1 cellular context compared by ENCODE assay signal in the genomic region with DNA sequence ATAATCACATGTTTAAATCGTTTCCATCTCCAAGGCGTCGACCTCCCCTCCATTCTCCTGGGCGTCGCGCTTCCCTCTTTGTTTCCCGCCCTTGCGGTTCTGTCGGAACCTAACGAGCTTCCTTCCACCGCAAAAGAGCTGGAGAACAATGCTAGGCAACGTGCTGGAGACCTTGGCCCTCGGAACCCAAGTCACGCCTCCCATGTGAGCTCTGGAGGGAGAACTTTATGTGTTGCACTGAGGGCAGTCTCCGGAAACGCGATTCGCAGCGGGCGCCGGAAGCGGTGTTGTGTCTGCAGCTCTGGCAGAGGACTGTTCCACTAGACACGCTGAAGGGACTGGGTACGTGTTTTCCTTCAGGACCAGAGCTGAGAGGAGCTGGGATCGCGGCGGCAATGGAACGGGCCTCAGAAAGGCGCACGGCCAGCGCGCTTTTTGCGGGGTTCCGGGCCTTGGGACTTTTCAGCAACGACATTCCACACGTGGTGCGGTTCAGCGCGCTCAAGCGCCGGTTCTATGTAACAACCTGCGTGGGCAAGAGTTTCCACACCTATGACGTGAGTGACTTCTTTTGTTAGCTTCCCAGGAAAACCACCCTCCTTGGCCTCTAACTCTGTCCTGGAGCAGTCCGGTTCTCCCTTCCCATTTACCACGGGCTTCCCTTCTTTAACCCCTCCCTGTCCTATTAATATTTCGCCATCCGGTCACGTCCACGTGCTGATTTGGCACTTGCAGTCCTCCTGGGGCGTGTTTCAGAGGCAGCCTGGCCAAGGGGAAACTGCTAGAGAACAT.
TF ChIP-seq lines count a peak whose summit lies in the region.

WDR36 (plus strand) TSS at position 287 of the 792 bp plus-strand sequence; CDS start at position 396, 109 bp downstream.

TF ChIP-seq in HepG2, 621 proteins besides CTCF, POLR2A, EP300 and RAD21 (continued from another document and continues in another):
- TF ChIP-seq ZNF138 (CRISPR knock-in tag; IDR thresholded peaks at IDR 0.05; ENCODE audit: low read depth) (peak; percentile 91; the same call in 1 of the 2 replicates), BHLHE40 (IDR thresholded peaks at IDR 0.05; ENCODE audit: low read length) (0 out of 2 replicates have a peak, but pooled peaks have one; percentile 2), SMARCC2 (IDR thresholded peaks at IDR 0.05) (no peak), ZNF616 (CRISPR knock-in tag; IDR thresholded peaks at IDR 0.05; ENCODE audit: low read depth) (peak; percentile 92), TCF7L2 (IDR thresholded peaks at IDR 0.05; ENCODE audit: low read depth, low read length) (no peak), ZFYVE20 (CRISPR knock-in tag; IDR thresholded peaks at IDR 0.05; ENCODE audit: borderline replicate concordance, low read depth) (peak; percentile 62; the same call in 1 of the 2 replicates), PLRG1 (conservative IDR thresholded peaks at IDR 0.05) (no peak), ZNF570 (CRISPR knock-in tag; IDR thresholded peaks at IDR 0.05; ENCODE audit: borderline replicate concordance) (peak; percentile 69), GATAD1 (CRISPR knock-in tag; IDR thresholded peaks at IDR 0.05) (peak; percentile 99), ZNF510 (CRISPR knock-in tag; IDR thresholded peaks at IDR 0.05; ENCODE audit: low read depth) (peak; percentile 97; the same call in 1 of the 2 replicates), ISL2 (CRISPR knock-in tag; IDR thresholded peaks at IDR 0.05) (peak; percentile 83), CC2D1A (CRISPR knock-in tag; IDR thresholded peaks at IDR 0.05) (peak; percentile 89; the same call in 1 of the 2 replicates), MLX (CRISPR knock-in tag; IDR thresholded peaks at IDR 0.05) (peak; percentile 81), RXRA (CRISPR knock-in tag; IDR thresholded peaks at IDR 0.05) (peak; percentile 78; the same call in 1 of the 2 replicates), NFE2L1 (CRISPR knock-in tag; IDR thresholded peaks at IDR 0.05; ENCODE audit: borderline replicate concordance) (no peak), SMC3 (IDR thresholded peaks at IDR 0.05; ENCODE audit: low read length) (no peak; the same call in 1 of the 2 replicates), HOXA7 (CRISPR knock-in tag; IDR thresholded peaks at IDR 0.05) (peak; percentile 88; the same call in 1 of the 2 replicates), ZNF121 (CRISPR knock-in tag; IDR thresholded peaks at IDR 0.05) (0 out of 2 replicates have a peak, but pooled peaks have one; percentile 57), ZNF850 (CRISPR knock-in tag; conservative IDR thresholded peaks at IDR 0.05) (no peak), NR2C2 (CRISPR knock-in tag; IDR thresholded peaks at IDR 0.05; ENCODE audit: borderline replicate concordance) (peak; percentile 86), TOE1 (CRISPR knock-in tag; IDR thresholded peaks at IDR 0.05) (0 out of 2 replicates have a peak, but pooled peaks have one; percentile 89), ZNF20 (CRISPR knock-in tag; IDR thresholded peaks at IDR 0.05) (0 out of 2 replicates have a peak, but pooled peaks have one; percentile 59), ZNF816 (CRISPR knock-in tag; IDR thresholded peaks at IDR 0.05; ENCODE audit: borderline replicate concordance) (no peak), KMT2A (CRISPR knock-in tag; IDR thresholded peaks at IDR 0.05) (peak; percentile 98), ZKSCAN8 (CRISPR knock-in tag; IDR thresholded peaks at IDR 0.05; ENCODE audit: borderline replicate concordance) (peak; percentile 96), SP1 (IDR thresholded peaks at IDR 0.05) (no peak), SP1 (CRISPR knock-in tag; IDR thresholded peaks at IDR 0.05) (peak; percentile 88), ZNF101 (CRISPR knock-in tag; IDR thresholded peaks at IDR 0.05; ENCODE audit: borderline replicate concordance, low read depth) (0 out of 2 replicates have a peak, but pooled peaks have one; percentile 45), ZNF879 (CRISPR knock-in tag; IDR thresholded peaks at IDR 0.05) (peak; percentile 61; the same call in 1 of the 2 replicates), KLF12 (CRISPR knock-in tag; IDR thresholded peaks at IDR 0.05; ENCODE audit: borderline replicate concordance) (peak; percentile 95), SNAPC2 (CRISPR knock-in tag; IDR thresholded peaks at IDR 0.05) (peak; percentile 97), ZEB1 (IDR thresholded peaks at IDR 0.05; ENCODE audit: insufficient replicate concordance, low read depth) (peak; percentile 63), HNF1A (IDR thresholded peaks at IDR 0.05; ENCODE audit: low read depth) (peak; percentile 39; the same call in 1 of the 2 replicates), HNF1A (CRISPR knock-in tag; IDR thresholded peaks at IDR 0.05; ENCODE audit: borderline replicate concordance) (peak; percentile 68; the same call in 1 of the 2 replicates), ZNF263 (CRISPR knock-in tag; IDR thresholded peaks at IDR 0.05) (peak; percentile 78; the same call in 1 of the 2 replicates), SP140L (CRISPR knock-in tag; IDR thresholded peaks at IDR 0.05; ENCODE audit: borderline replicate concordance) (peak; percentile 96), PAWR (CRISPR knock-in tag; IDR thresholded peaks at IDR 0.05; ENCODE audit: borderline replicate concordance) (no peak; the same call in 1 of the 2 replicates), ZNF660 (CRISPR knock-in tag; IDR thresholded peaks at IDR 0.05; ENCODE audit: borderline replicate concordance, low read depth) (no peak), NCOA5 (CRISPR knock-in tag; IDR thresholded peaks at IDR 0.05) (no peak), ZNF737 (CRISPR knock-in tag; IDR thresholded peaks at IDR 0.05; ENCODE audit: borderline replicate concordance) (peak; percentile 83), MYC (CRISPR knock-in tag; IDR thresholded peaks at IDR 0.05; ENCODE audit: borderline replicate concordance) (peak; percentile 94), PITX1 (CRISPR knock-in tag; IDR thresholded peaks at IDR 0.05) (peak; percentile 87), HHEX (CRISPR knock-in tag; IDR thresholded peaks at IDR 0.05) (peak; percentile 63; the same call in 1 of the 2 replicates), RBM22 (optimal IDR thresholded peaks at IDR 0.05; ENCODE audit: low read length) (no peak), ZNF225 (CRISPR knock-in tag; IDR thresholded peaks at IDR 0.05) (peak; percentile 76; the same call in 1 of the 2 replicates)
- TF ChIP-seq, protein P1, sequence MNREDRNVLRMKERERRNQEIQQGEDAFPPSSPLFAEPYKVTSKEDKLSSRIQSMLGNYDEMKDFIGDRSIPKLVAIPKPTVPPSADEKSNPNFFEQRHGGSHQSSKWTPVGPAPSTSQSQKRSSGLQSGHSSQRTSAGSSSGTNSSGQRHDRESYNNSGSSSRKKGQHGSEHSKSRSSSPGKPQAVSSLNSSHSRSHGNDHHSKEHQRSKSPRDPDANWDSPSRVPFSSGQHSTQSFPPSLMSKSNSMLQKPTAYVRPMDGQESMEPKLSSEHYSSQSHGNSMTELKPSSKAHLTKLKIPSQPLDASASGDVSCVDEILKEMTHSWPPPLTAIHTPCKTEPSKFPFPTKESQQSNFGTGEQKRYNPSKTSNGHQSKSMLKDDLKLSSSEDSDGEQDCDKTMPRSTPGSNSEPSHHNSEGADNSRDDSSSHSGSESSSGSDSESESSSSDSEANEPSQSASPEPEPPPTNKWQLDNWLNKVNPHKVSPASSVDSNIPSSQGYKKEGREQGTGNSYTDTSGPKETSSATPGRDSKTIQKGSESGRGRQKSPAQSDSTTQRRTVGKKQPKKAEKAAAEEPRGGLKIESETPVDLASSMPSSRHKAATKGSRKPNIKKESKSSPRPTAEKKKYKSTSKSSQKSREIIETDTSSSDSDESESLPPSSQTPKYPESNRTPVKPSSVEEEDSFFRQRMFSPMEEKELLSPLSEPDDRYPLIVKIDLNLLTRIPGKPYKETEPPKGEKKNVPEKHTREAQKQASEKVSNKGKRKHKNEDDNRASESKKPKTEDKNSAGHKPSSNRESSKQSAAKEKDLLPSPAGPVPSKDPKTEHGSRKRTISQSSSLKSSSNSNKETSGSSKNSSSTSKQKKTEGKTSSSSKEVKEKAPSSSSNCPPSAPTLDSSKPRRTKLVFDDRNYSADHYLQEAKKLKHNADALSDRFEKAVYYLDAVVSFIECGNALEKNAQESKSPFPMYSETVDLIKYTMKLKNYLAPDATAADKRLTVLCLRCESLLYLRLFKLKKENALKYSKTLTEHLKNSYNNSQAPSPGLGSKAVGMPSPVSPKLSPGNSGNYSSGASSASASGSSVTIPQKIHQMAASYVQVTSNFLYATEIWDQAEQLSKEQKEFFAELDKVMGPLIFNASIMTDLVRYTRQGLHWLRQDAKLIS (CRISPR knock-in tag; IDR thresholded peaks at IDR 0.05), result no peak; the same call in 1 of the 2 replicates
- TF ChIP-seq, protein P2, sequence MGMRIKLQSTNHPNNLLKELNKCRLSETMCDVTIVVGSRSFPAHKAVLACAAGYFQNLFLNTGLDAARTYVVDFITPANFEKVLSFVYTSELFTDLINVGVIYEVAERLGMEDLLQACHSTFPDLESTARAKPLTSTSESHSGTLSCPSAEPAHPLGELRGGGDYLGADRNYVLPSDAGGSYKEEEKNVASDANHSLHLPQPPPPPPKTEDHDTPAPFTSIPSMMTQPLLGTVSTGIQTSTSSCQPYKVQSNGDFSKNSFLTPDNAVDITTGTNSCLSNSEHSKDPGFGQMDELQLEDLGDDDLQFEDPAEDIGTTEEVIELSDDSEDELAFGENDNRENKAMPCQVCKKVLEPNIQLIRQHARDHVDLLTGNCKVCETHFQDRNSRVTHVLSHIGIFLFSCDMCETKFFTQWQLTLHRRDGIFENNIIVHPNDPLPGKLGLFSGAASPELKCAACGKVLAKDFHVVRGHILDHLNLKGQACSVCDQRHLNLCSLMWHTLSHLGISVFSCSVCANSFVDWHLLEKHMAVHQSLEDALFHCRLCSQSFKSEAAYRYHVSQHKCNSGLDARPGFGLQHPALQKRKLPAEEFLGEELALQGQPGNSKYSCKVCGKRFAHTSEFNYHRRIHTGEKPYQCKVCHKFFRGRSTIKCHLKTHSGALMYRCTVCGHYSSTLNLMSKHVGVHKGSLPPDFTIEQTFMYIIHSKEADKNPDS (CRISPR knock-in tag; IDR thresholded peaks at IDR 0.05), result peak; percentile 85
- TF ChIP-seq, protein P3, sequence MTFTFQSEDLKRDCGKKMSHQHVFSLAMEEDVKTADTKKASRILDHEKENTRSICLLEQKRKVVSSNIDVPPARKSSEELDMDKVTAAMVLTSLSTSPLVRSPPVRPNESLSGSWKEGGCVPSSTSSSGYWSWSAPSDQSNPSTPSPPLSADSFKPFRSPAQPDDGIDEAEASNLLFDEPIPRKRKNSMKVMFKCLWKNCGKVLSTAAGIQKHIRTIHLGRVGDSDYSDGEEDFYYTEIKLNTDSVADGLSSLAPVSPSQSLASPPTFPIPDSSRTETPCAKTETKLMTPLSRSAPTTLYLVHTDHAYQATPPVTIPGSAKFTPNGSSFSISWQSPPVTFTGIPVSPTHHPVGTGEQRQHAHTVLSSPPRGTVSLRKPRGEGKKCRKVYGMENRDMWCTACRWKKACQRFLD (CRISPR knock-in tag; IDR thresholded peaks at IDR 0.05; ENCODE audit: borderline replicate concordance), result peak; percentile 92; the same call in 1 of the 2 replicates
- TF ChIP-seq, protein P4, sequence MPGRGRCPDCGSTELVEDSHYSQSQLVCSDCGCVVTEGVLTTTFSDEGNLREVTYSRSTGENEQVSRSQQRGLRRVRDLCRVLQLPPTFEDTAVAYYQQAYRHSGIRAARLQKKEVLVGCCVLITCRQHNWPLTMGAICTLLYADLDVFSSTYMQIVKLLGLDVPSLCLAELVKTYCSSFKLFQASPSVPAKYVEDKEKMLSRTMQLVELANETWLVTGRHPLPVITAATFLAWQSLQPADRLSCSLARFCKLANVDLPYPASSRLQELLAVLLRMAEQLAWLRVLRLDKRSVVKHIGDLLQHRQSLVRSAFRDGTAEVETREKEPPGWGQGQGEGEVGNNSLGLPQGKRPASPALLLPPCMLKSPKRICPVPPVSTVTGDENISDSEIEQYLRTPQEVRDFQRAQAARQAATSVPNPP (CRISPR knock-in tag; IDR thresholded peaks at IDR 0.05), result peak; percentile 98
- TF ChIP-seq, protein P5, sequence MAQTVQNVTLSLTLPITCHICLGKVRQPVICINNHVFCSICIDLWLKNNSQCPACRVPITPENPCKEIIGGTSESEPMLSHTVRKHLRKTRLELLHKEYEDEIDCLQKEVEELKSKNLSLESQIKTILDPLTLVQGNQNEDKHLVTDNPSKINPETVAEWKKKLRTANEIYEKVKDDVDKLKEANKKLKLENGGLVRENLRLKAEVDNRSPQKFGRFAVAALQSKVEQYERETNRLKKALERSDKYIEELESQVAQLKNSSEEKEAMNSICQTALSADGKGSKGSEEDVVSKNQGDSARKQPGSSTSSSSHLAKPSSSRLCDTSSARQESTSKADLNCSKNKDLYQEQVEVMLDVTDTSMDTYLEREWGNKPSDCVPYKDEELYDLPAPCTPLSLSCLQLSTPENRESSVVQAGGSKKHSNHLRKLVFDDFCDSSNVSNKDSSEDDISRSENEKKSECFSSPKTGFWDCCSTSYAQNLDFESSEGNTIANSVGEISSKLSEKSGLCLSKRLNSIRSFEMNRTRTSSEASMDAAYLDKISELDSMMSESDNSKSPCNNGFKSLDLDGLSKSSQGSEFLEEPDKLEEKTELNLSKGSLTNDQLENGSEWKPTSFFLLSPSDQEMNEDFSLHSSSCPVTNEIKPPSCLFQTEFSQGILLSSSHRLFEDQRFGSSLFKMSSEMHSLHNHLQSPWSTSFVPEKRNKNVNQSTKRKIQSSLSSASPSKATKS (CRISPR knock-in tag; IDR thresholded peaks at IDR 0.05), result peak; percentile 92
